15 cellular contexts compared by ENCODE assay signal in the genomic region with DNA sequence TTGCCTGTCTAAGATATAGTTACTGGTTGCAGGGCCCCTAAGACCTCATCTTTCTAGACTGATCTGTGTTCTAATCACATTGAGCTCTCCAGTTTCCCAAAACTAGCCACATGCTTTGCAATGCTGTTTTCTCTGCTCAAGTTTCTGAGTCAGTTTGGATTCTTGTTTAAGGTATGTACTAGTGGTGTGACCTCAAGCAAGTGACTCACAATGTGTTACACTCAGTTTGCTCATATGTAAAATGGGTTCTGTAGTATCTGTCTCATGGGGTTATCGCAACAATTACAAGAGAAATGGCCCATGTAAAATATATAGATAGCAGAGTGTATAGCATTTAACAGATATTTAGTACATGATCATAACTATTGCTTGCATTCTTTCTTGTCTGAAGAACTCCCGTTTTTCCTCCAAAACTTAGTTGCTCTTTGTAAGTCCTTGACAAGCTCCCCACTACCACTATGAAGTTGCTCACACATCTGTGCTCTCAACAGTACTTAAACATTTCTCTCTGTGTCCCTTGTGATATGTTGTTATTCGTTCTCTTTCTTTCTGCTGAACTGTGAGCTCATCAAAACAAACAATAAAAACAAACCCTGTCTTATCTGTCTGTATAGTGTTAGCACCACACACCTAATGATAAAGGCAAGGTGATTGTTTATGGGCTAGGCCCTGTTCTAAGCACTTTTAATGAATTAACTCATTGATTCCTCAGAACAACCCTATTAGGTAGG.
DNase-seq lines count a peak whose midpoint lies in the region; ATAC-seq and TF ChIP-seq lines count a peak whose summit lies in the region.
"Had no signal": no experiment of that assay in that cellular context is flagged by ENCODE, and none has a peak within 500 bp of the region (broad histone marks: within the 10 kb centered on the region; RNA-seq: fewer than 3 reads in every experiment).

No MANE protein-coding gene starts in this region.

- ATAC-seq in activated naive CD4-positive, alpha-beta T cell treated with anti-CD3 and anti-CD28 coated beads, Interleukin-2, amount 50 U/mL, for 72 hours: peak; percentile 81 to 93
- peak; percentile 87 for ATAC-seq in stimulated activated naive CD8-positive, alpha-beta T cell treated with anti-CD3 and anti-CD28 coated beads, Interleukin-15, Interleukin-2, amounts not matched to agents 100 U/mL and 50 U/mL, for 24 hours
- ATAC-seq in effector memory CD8-positive, alpha-beta T cell (replicated peaks): no peak
- ATAC-seq: left lobe of liver had no signal

- TF ChIP-seq CTCF in esophagus muscularis mucosa (IDR thresholded peaks at IDR 0.05): no peak
- TF ChIP-seq CTCF in GM10248 (IDR thresholded peaks at IDR 0.05; ENCODE audit: control extremely low read depth, extremely low read depth, low read depth, missing control alignments): no peak

- CTCF ChIA-PET in activated naive CD4-positive, alpha-beta T cell treated with anti-CD3 and anti-CD28 coated beads, Interleukin-2, amount 10 ng/mL, durations not matched to agents 7 days and 5 days (lab: Charles Lee): no interaction called here
- CTCF ChIA-PET in GM10248 (lab: Yijun Ruan, JAX): interaction anchor here (0.6 to 2.5 kb wide), 5 partner anchors 12 to 117 kb away, joined by 3 to 7 read pairs (median 4); no protein-coding TSS in a partner anchor

- TF ChIP-seq POLR2A in esophagus muscularis mucosa (IDR thresholded peaks at IDR 0.05; ENCODE audit: low read depth): no peak

- H3K4me3 Mint-ChIP-seq in activated naive CD4-positive, alpha-beta T cell treated with anti-CD3 and anti-CD28 coated beads, Interleukin-2, amount 10 ng/mL, durations not matched to agents 7 days and 5 days: no peak overlapping the region
- no peak overlapping the region for H3K4me3 Mint-ChIP-seq in T-helper 1 cell treated with Interleukin-12 subunit alpha and Interleukin-12 subunit beta and Interleukin-4 antibody, amounts not matched to agents 30 μg/mL and 1 μg/mL, for 36 hours
- no peak overlapping the region for H3K4me3 Mint-ChIP-seq in effector memory CD8-positive, alpha-beta T cell
- H3K4me3 Mint-ChIP-seq: neural crest cell had no signal

- no peaks in the 10 kb centered on the region for H3K27me3 ChIP-seq in esophagus muscularis mucosa

- WGBS in esophagus muscularis mucosa: 91% methylated on average over 3 of the region's 3 CpGs

- H3K4me3 ChIP-seq in esophagus muscularis mucosa: no peak overlapping the region

- no peaks in the 10 kb centered on the region for H3K36me3 Mint-ChIP-seq in activated naive CD4-positive, alpha-beta T cell treated with anti-CD3 and anti-CD28 coated beads, Interleukin-2, amount 50 U/mL, for 72 hours
- H3K36me3 Mint-ChIP-seq in activated naive CD4-positive, alpha-beta T cell treated with anti-CD3 and anti-CD28 coated beads, Interleukin-2, amount 10 ng/mL, durations not matched to agents 7 days and 5 days: no peaks in the 10 kb centered on the region
- peaks cover 2% of the 10 kb centered on the region for H3K36me3 Mint-ChIP-seq in T-helper 1 cell treated with Interleukin-12 subunit alpha and Interleukin-12 subunit beta and Interleukin-4 antibody, amounts not matched to agents 30 μg/mL and 1 μg/mL, for 36 hours (ENCODE audit: low read depth)
- no peaks in the 10 kb centered on the region for H3K36me3 Mint-ChIP-seq in effector memory CD8-positive, alpha-beta T cell (ENCODE audit: insufficient read depth)

- peak overlapping the region in 3 of 4 donors; percentile 56 to 63 (median 61) for H3K27ac ChIP-seq in esophagus muscularis mucosa (replicated peaks in 1 of 4)

- no peaks in the 10 kb centered on the region for H3K36me3 ChIP-seq in esophagus muscularis mucosa

- intact Hi-C loops in esophagus muscularis mucosa (cut with DNase I): no loop called here

- TF ChIP-seq EP300 in esophagus muscularis mucosa (IDR thresholded peaks at IDR 0.05): no peak

- POLR2A ChIA-PET in GM10248 (lab: Yijun Ruan, JAX): no interaction called here

- peaks cover 0 to 5% of the 10 kb centered on the region in 2 donors for H3K9me3 Mint-ChIP-seq in activated naive CD4-positive, alpha-beta T cell treated with anti-CD3 and anti-CD28 coated beads, Interleukin-2, amount 50 U/mL, for 72 hours
- H3K9me3 Mint-ChIP-seq in activated naive CD4-positive, alpha-beta T cell treated with anti-CD3 and anti-CD28 coated beads, Interleukin-2, amount 10 ng/mL, durations not matched to agents 7 days and 5 days: no peaks in the 10 kb centered on the region
- H3K9me3 Mint-ChIP-seq in T-helper 1 cell treated with Interleukin-12 subunit alpha and Interleukin-12 subunit beta and Interleukin-4 antibody, amounts not matched to agents 30 μg/mL and 1 μg/mL, for 36 hours: no peaks in the 10 kb centered on the region
- no peaks in the 10 kb centered on the region for H3K9me3 Mint-ChIP-seq in effector memory CD8-positive, alpha-beta T cell
- H3K9me3 Mint-ChIP-seq: neural crest cell had no signal

- H3K4me1 Mint-ChIP-seq in activated naive CD4-positive, alpha-beta T cell treated with anti-CD3 and anti-CD28 coated beads, Interleukin-2, amount 10 ng/mL, durations not matched to agents 7 days and 5 days: peaks cover 11% of the 10 kb centered on the region
- H3K4me1 Mint-ChIP-seq in T-helper 1 cell treated with Interleukin-12 subunit alpha and Interleukin-12 subunit beta and Interleukin-4 antibody, amounts not matched to agents 30 μg/mL and 1 μg/mL, for 36 hours (ENCODE audit: low read depth): peaks cover 21% of the 10 kb centered on the region
- no peaks in the 10 kb centered on the region for H3K4me1 Mint-ChIP-seq in effector memory CD8-positive, alpha-beta T cell (ENCODE audit: low read depth in 2 of 2)

- H3K27me3 Mint-ChIP-seq in activated naive CD4-positive, alpha-beta T cell treated with anti-CD3 and anti-CD28 coated beads, Interleukin-2, amount 10 ng/mL, durations not matched to agents 7 days and 5 days: no peaks in the 10 kb centered on the region
- H3K27me3 Mint-ChIP-seq in T-helper 1 cell treated with Interleukin-12 subunit alpha and Interleukin-12 subunit beta and Interleukin-4 antibody, amounts not matched to agents 30 μg/mL and 1 μg/mL, for 36 hours (ENCODE audit: low read depth): peaks cover 3% of the 10 kb centered on the region
- peaks cover 0 to 6% of the 10 kb centered on the region in 2 donors for H3K27me3 Mint-ChIP-seq in effector memory CD8-positive, alpha-beta T cell

- no peaks in the 10 kb centered on the region for H3K9me3 ChIP-seq in esophagus muscularis mucosa

- peak overlapping the region in 1 of 2 donors; percentile 26 for H3K27ac Mint-ChIP-seq in activated naive CD4-positive, alpha-beta T cell treated with anti-CD3 and anti-CD28 coated beads, Interleukin-2, amount 50 U/mL, for 72 hours
- no peak overlapping the region for H3K27ac Mint-ChIP-seq in activated naive CD4-positive, alpha-beta T cell treated with anti-CD3 and anti-CD28 coated beads, Interleukin-2, amount 10 ng/mL, durations not matched to agents 7 days and 5 days
- H3K27ac Mint-ChIP-seq in T-helper 1 cell treated with Interleukin-12 subunit alpha and Interleukin-12 subunit beta and Interleukin-4 antibody, amounts not matched to agents 30 μg/mL and 1 μg/mL, for 36 hours: peak overlapping the region; percentile 13
- H3K27ac Mint-ChIP-seq in effector memory CD8-positive, alpha-beta T cell: no peak overlapping the region

- peaks cover 0 to 35% (median 31%) of the 10 kb centered on the region in 4 donors for H3K4me1 ChIP-seq in esophagus muscularis mucosa

- DNase-seq in activated naive CD4-positive, alpha-beta T cell treated with anti-CD3 and anti-CD28 coated beads, Interleukin-2, amount 50 U/mL, for 72 hours (ENCODE audit: low spot score in 2 of 2): peak in 1 of 2 donors; percentile 19
- no peak for DNase-seq in activated naive CD4-positive, alpha-beta T cell treated with anti-CD3 and anti-CD28 coated beads, Interleukin-2, amount 10 ng/mL, durations not matched to agents 7 days and 5 days
- no peak for DNase-seq in esophagus muscularis mucosa (ENCODE audit: extremely low spot score)
- no peak for DNase-seq in stimulated activated naive CD8-positive, alpha-beta T cell treated with anti-CD3 and anti-CD28 coated beads, Interleukin-15, Interleukin-2, amounts not matched to agents 100 U/mL and 50 U/mL, for 24 hours
- DNase-seq in effector memory CD8-positive, alpha-beta T cell: no peak
- DNase-seq in occipital lobe (lab: John Stamatoyannopoulos, UW): no peak
- DNase-seq in GM10248 (ENCODE audit: extremely low spot score): no peak
- DNase-seq: activated effector memory CD4-positive, alpha-beta T cell treated with anti-CD3 and anti-CD28 coated beads, Interleukin-2, amount 50 U/mL, for 16 hours; cerebellar nuclear complex; glutamatergic neuron; MV-4-11; RPMI8226 had no signal
